17 cellular contexts compared by ENCODE assay signal in the genomic region with DNA sequence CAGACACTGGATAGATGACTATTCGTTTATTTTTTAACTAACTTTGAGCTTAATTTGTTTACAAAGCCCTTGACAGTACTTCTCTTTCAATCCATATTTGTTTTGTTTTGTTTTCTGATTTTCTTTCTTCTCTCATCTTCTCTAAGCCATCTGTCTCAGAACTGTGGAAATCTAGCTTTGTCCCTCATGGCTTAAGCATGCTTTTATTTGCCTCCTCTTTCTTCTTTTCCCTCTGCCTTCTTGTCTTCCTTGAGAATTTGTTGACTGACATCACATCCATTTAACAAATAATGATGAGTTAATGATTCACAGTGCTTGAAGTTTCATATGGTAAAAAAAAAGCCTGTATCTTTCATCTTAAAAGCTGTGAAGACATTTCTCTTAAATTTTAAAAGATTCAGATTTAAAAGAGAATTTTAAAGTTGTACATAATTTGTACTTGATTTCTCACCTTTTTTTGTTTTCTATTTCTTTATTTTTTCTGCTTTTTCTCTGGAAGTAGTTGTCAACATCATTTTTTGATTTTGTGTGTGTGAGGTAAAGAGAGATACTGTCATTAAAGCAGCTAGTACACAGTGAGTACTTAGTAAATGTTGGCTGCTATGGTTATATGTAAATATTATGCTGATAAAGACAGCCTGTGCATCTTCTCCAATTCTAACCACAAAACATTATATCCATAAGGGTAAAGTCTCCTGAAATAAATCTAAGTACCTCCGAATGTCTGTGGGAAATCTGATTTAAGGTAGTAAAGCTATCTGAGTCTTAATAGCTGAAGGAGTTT. TPM values are rescaled to one million over a fixed set of nuclear protein-coding genes. Genes with fewer than 3 reads are reported as not detected.
DNase-seq lines count a peak whose midpoint lies in the region; ATAC-seq and TF ChIP-seq lines count a peak whose summit lies in the region.
"Had no signal": no experiment of that assay in that cellular context is flagged by ENCODE, and none has a peak within 500 bp of the region (broad histone marks: within the 10 kb centered on the region; RNA-seq: fewer than 3 reads in every experiment).

No MANE protein-coding gene starts in this region.

- peak overlapping the region; percentile 3 for H2AFZ ChIP-seq in neural progenitor cell (replicated peaks)
- H2AFZ ChIP-seq: GM23248 had no signal

- H3K27ac Mint-ChIP-seq in neural progenitor cell = no peak overlapping the region
- H3K27ac Mint-ChIP-seq: CD4-positive, CD25-positive, alpha-beta regulatory T cell had no signal

- H4K20me1 ChIP-seq in neural progenitor cell (ENCODE audit: low read depth) = no peaks in the 10 kb centered on the region
- H4K20me1 ChIP-seq: BLaER1 treated with 17β-estradiol and CSF1 and Interleukin-3, amounts not matched to agents 10 nM and 100 nM had no signal

- no peak for TF ChIP-seq CTCF in heart left ventricle (IDR thresholded peaks at IDR 0.05)
- TF ChIP-seq CTCF in left ventricle myocardium inferior (IDR thresholded peaks at IDR 0.05; ENCODE audit: borderline replicate concordance) = no peak
- no peak for TF ChIP-seq CTCF in neural progenitor cell (IDR thresholded peaks at IDR 0.05)

- intact Hi-C loops in heart left ventricle (cut with DNase I) (loop anchor here in 1 of 10 donors (5.0 kb wide), 1 partner anchor 36 kb away; no protein-coding TSS in a partner anchor), left ventricle myocardium inferior (cut with micrococcal nuclease) (no loop called here)

- H3K27me3 Mint-ChIP-seq in neural progenitor cell (ENCODE audit: insufficient read depth, low read depth) = no peaks in the 10 kb centered on the region

- ATAC-seq in heart left ventricle (peak in 3 of 4 donors; percentile 45 to 67 (median 47)), HG03280 (IDR thresholded peaks at IDR 0.05; ENCODE audit: unreplicated experiment) (no peak)
- ATAC-seq: HCT116 had no signal

- TF ChIP-seq POLR2A in heart left ventricle (IDR thresholded peaks at IDR 0.05) = no peak

- H3K9me3 ChIP-seq in heart left ventricle (peaks cover 0 to 8% (median 0%) of the 10 kb centered on the region in 12 donors), left ventricle myocardium inferior (replicated peaks) (peaks cover 14% of the 10 kb centered on the region), neural progenitor cell (ENCODE audit: low read depth) (no peaks in the 10 kb centered on the region)

- H3K4me1 ChIP-seq in heart left ventricle (peaks cover 0 to 6% (median 0%) of the 10 kb centered on the region in 12 donors), left ventricle myocardium inferior (peaks cover 14% of the 10 kb centered on the region), neural progenitor cell (no peaks in the 10 kb centered on the region)
- H3K4me1 ChIP-seq: BLaER1 treated with 17β-estradiol and CSF1 and Interleukin-3, amounts not matched to agents 10 nM and 100 nM had no signal

- no peaks in the 10 kb centered on the region for H3K79me2 ChIP-seq in neural progenitor cell (ENCODE audit: low read depth)

- no peaks in the 10 kb centered on the region for H3K36me3 Mint-ChIP-seq in neural progenitor cell
- H3K36me3 Mint-ChIP-seq: CD4-positive, CD25-positive, alpha-beta regulatory T cell had no signal

- 47 to 56% (median 52%) methylated on average over 2 of the region's 2 CpGs for WGBS in heart left ventricle, 4 donors

- H3K27ac ChIP-seq in heart left ventricle = no peak overlapping the region
- H3K27ac ChIP-seq in left ventricle myocardium inferior (replicated peaks) = no peak overlapping the region
- H3K27ac ChIP-seq in neural progenitor cell = no peak overlapping the region
- H3K27ac ChIP-seq: BLaER1 treated with 17β-estradiol and CSF1 and Interleukin-3, amounts not matched to agents 10 nM and 100 nM; GM23248 had no signal

- H3K9ac ChIP-seq in neural progenitor cell = no peak overlapping the region
- H3K9ac ChIP-seq: BLaER1 treated with 17β-estradiol and CSF1 and Interleukin-3, amounts not matched to agents 10 nM and 100 nM; GM23248 had no signal

- H3K4me3 ChIP-seq in heart left ventricle (no peak overlapping the region), left ventricle myocardium inferior (no peak overlapping the region), neural progenitor cell (no peak overlapping the region)
- H3K4me3 ChIP-seq: BLaER1 treated with 17β-estradiol and CSF1 and Interleukin-3, amounts not matched to agents 10 nM and 100 nM; GM23248 had no signal

- H3K36me3 ChIP-seq in heart left ventricle = no peaks in the 10 kb centered on the region
- no peaks in the 10 kb centered on the region for H3K36me3 ChIP-seq in left ventricle myocardium inferior
- no peaks in the 10 kb centered on the region for H3K36me3 ChIP-seq in neural progenitor cell
- H3K36me3 ChIP-seq: BLaER1 treated with 17β-estradiol and CSF1 and Interleukin-3, amounts not matched to agents 10 nM and 100 nM had no signal

- H3K4me3 Mint-ChIP-seq in neural progenitor cell = no peak overlapping the region
- H3K4me3 Mint-ChIP-seq: CD4-positive, CD25-positive, alpha-beta regulatory T cell had no signal

- H3K4me1 Mint-ChIP-seq in neural progenitor cell = no peaks in the 10 kb centered on the region
- H3K4me1 Mint-ChIP-seq: CD4-positive, CD25-positive, alpha-beta regulatory T cell had no signal

- H3K4me2 ChIP-seq in neural progenitor cell = no peak overlapping the region
- H3K4me2 ChIP-seq: BLaER1 treated with 17β-estradiol and CSF1 and Interleukin-3, amounts not matched to agents 10 nM and 100 nM had no signal

- no peaks in the 10 kb centered on the region for H3K27me3 ChIP-seq in heart left ventricle
- no peaks in the 10 kb centered on the region for H3K27me3 ChIP-seq in left ventricle myocardium inferior (ENCODE audit: low read depth)
- no peaks in the 10 kb centered on the region for H3K27me3 ChIP-seq in neural progenitor cell
- H3K27me3 ChIP-seq: BLaER1 treated with 17β-estradiol and CSF1 and Interleukin-3, amounts not matched to agents 10 nM and 100 nM had no signal

- H3F3A ChIP-seq in neural progenitor cell (ENCODE audit: low read depth) = no peaks in the 10 kb centered on the region

- H3K9me3 Mint-ChIP-seq in neural progenitor cell = no peaks in the 10 kb centered on the region

- DNase-seq in NCI-H748 (lab: John Stamatoyannopoulos, UW; ENCODE audit: unreplicated experiment) (peak; percentile 2), NCI-H748 treated with DMSO at 0.1 percent for 48 hours (lab: John Stamatoyannopoulos, UW) (no peak), heart left ventricle (no peak), left ventricle myocardium inferior (no peak), NCI-H526 treated with DMSO at 0.1 percent for 48 hours (lab: John Stamatoyannopoulos, UW) (peak; percentile 2), neural progenitor cell (ENCODE audit: low spot score) (no peak), iPS-NIHi11 (ENCODE audit: low spot score) (no peak)
- DNase-seq: 8988T; ACHN; CD4-positive, CD25-positive, alpha-beta regulatory T cell; DMS 273 treated with DMSO at 0.1 percent for 48 hours; DMS79 treated with DMSO at 0.1 percent for 48 hours; EL; GM23248 had no signal

RNA-seq across cellular contexts. Expression of a gene that starts 13.9 kb away (rescaled TPM):
- total RNA-seq in heart left ventricle (100 to 1,000 TPM in 3 of 9 donors, 10 to 100 TPM in 6; 59.3 to 150 (median 90.3) TPM), left ventricle myocardium inferior (98.7 TPM), neural progenitor cell (ENCODE audit: low replicate concordance) (under 0.01 TPM in 1 of 2 replicates, not detected in the other)
- 10 to 100 TPM; 17.4 to 22.6 TPM for polyA plus RNA-seq in heart left ventricle
- total RNA-seq: CD4-positive, CD25-positive, alpha-beta regulatory T cell had no signal
- polyA plus RNA-seq: CD4-positive, CD25-positive, alpha-beta regulatory T cell had no signal

Comparison
In these comparisons a context has a peak if more than half of its experiments do, and no peak if none do; other contexts are left out.
1. DNase-seq: peak in NCI-H748 (single experiment) and NCI-H526 treated with DMSO at 0.1 percent for 48 hours (single experiment); none in NCI-H748 treated with DMSO at 0.1 percent for 48 hours (single experiment), heart left ventricle (0 of 5), left ventricle myocardium inferior (single experiment), neural progenitor cell (single experiment) and iPS-NIHi11 (single experiment).
2. RNA of a gene that starts 13.9 kb away (total RNA-seq): 98.7 TPM in left ventricle myocardium inferior (single experiment) and 59.3 to 150 TPM in heart left ventricle; under 0.01 TPM in neural progenitor cell; every median in the first group is over 10 times any median in the second.